Comparison of ENCODE assay signal across 12 cellular contexts in the genomic region with DNA sequence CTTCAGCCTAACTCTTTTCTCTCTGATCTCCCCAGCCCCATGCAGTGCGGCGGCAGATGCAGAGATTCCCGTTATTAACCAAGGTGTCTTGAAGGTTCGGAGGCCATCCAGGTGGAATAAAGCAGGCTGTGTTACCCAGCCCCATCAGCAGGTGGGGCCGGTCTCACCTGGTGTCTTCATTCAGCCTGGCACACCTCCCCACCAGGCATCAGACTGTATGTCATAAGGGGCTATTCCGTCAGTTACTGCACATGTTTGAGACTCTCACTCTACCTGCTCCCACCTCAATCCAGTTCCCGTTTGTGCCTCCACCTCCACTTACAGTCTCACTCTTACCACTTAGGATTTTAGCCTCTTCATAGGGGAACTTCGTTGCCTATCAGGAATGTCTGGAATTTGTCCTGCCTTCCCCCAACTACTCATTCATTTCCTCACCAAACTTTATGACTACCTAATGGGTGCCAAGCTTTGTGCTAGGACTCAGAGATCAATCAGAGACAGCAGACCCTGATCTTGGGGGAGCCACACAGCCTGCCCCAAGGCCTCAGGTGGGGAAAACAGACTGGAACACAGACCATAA.
DNase-seq lines count a peak whose midpoint lies in the region; ATAC-seq and TF ChIP-seq lines count a peak whose summit lies in the region.
"Had no signal": no experiment of that assay in that cellular context is flagged by ENCODE, and none has a peak within 500 bp of the region (broad histone marks: within the 10 kb centered on the region; RNA-seq: fewer than 3 reads in every experiment).

No MANE protein-coding gene starts in this region.

- H3K27ac ChIP-seq in stomach: no peak overlapping the region
- H3K27ac ChIP-seq: KMS-11 had no signal

- H3K4me1 ChIP-seq in stomach: peaks cover 5 to 9% (median 7%) of the 10 kb centered on the region in 4 donors
- H3K4me1 ChIP-seq: BE2C had no signal

- POLR2A ChIA-PET in activated CD8-positive, alpha-beta T cell treated with anti-CD3 and anti-CD28 coated beads for 36 hours (lab: Charles Lee): no interaction called here
- POLR2A ChIA-PET in activated CD8-positive, alpha-beta T cell treated with anti-CD3 and anti-CD28 coated beads, Interleukin-2, amount 10 ng/mL, durations not matched to agents 7 days and 5 days (lab: Charles Lee): no interaction called here

- peak; percentile 23 for TF ChIP-seq CTCF in activated CD8-positive, alpha-beta T cell treated with anti-CD3 and anti-CD28 coated beads for 36 hours (IDR thresholded peaks at IDR 0.05)
- TF ChIP-seq CTCF in stomach (IDR thresholded peaks at IDR 0.05) (peak in 5 of 7 experiments; percentile 46 to 77 (median 58)), nephron progenitor cell (IDR thresholded peaks at IDR 0.05) (no peak)

- WGBS in stomach, 5 donors: 50 to 70% (median 56%) methylated on average over 8 of the region's 8 CpGs

- no peak for ATAC-seq in activated CD8-positive, alpha-beta T cell treated with anti-CD3 and anti-CD28 coated beads for 36 hours
- ATAC-seq in activated CD8-positive, alpha-beta T cell treated with anti-CD3 and anti-CD28 coated beads, Interleukin-2, amount 10 ng/mL, durations not matched to agents 7 days and 5 days: no peak
- no peak for ATAC-seq in HG03520 (IDR thresholded peaks at IDR 0.05; ENCODE audit: unreplicated experiment)
- no peak for ATAC-seq in HG03457 (IDR thresholded peaks at IDR 0.05; ENCODE audit: unreplicated experiment)
- ATAC-seq: stimulated activated naive B cell treated with anti-CD40 and anti-IgM and Interleukin-4, amounts not matched to agents 10 μg/mL and 1 μg/mL and 100 μg/mL, for 72 hours had no signal

- CTCF ChIA-PET in activated CD8-positive, alpha-beta T cell treated with anti-CD3 and anti-CD28 coated beads for 36 hours (lab: Charles Lee): interaction anchor here (1.0 kb wide), 1 partner anchor 10 kb away, joined by 3 read pairs; no protein-coding TSS in a partner anchor
- CTCF ChIA-PET in activated CD8-positive, alpha-beta T cell treated with anti-CD3 and anti-CD28 coated beads, Interleukin-2, amount 10 ng/mL, durations not matched to agents 7 days and 5 days (lab: Charles Lee): interaction anchor here (1.0 kb wide), 1 partner anchor 176 kb away, joined by 5 read pairs; no protein-coding TSS in a partner anchor

- peak; percentile 29 for DNase-seq in activated CD8-positive, alpha-beta T cell treated with anti-CD3 and anti-CD28 coated beads for 36 hours
- no peak for DNase-seq in activated CD8-positive, alpha-beta T cell treated with anti-CD3 and anti-CD28 coated beads, Interleukin-2, amount 10 ng/mL, durations not matched to agents 7 days and 5 days
- peak; percentile 37 for DNase-seq in NCI-H2107 (lab: John Stamatoyannopoulos, UW)
- DNase-seq in germinal center (ENCODE audit: low spot score): peak; percentile 46
- peak; percentile 77 for DNase-seq in stomach
- no peak for DNase-seq in nephron progenitor cell
- DNase-seq: BE2C; effector memory CD4-positive, alpha-beta T cell; stimulated activated naive B cell treated with anti-CD40 and anti-IgM and Interleukin-4, amounts not matched to agents 10 μg/mL and 1 μg/mL and 100 μg/mL, for 72 hours had no signal

- H3K36me3 ChIP-seq in stomach: no peaks in the 10 kb centered on the region
- H3K36me3 ChIP-seq: BE2C had no signal

- no peak for TF ChIP-seq EP300 in stomach (IDR thresholded peaks at IDR 0.05)

- no peak overlapping the region for H3K4me3 ChIP-seq in stomach

- no peak for TF ChIP-seq POLR2A in stomach (IDR thresholded peaks at IDR 0.05)

- no peaks in the 10 kb centered on the region for H3K4me1 Mint-ChIP-seq in activated CD8-positive, alpha-beta T cell treated with anti-CD3 and anti-CD28 coated beads for 36 hours (ENCODE audit: low read depth)
- H3K4me1 Mint-ChIP-seq in activated CD8-positive, alpha-beta T cell treated with anti-CD3 and anti-CD28 coated beads, Interleukin-2, amount 10 ng/mL, durations not matched to agents 7 days and 5 days (ENCODE audit: low read depth): no peaks in the 10 kb centered on the region
- peaks cover 15% of the 10 kb centered on the region for H3K4me1 Mint-ChIP-seq in nephron progenitor cell

- H3K27me3 Mint-ChIP-seq in activated CD8-positive, alpha-beta T cell treated with anti-CD3 and anti-CD28 coated beads for 36 hours: no peaks in the 10 kb centered on the region
- H3K27me3 Mint-ChIP-seq in activated CD8-positive, alpha-beta T cell treated with anti-CD3 and anti-CD28 coated beads, Interleukin-2, amount 10 ng/mL, durations not matched to agents 7 days and 5 days (ENCODE audit: low read depth): no peaks in the 10 kb centered on the region
- H3K27me3 Mint-ChIP-seq in nephron progenitor cell (ENCODE audit: low read depth, poor library complexity): no peaks in the 10 kb centered on the region

- H3K4me3 Mint-ChIP-seq in activated CD8-positive, alpha-beta T cell treated with anti-CD3 and anti-CD28 coated beads for 36 hours: no peak overlapping the region
- no peak overlapping the region for H3K4me3 Mint-ChIP-seq in activated CD8-positive, alpha-beta T cell treated with anti-CD3 and anti-CD28 coated beads, Interleukin-2, amount 10 ng/mL, durations not matched to agents 7 days and 5 days
- no peak overlapping the region for H3K4me3 Mint-ChIP-seq in nephron progenitor cell
- H3K4me3 Mint-ChIP-seq: stimulated activated naive B cell treated with anti-CD40 and anti-IgM and Interleukin-4, amounts not matched to agents 10 μg/mL and 1 μg/mL and 100 μg/mL, for 72 hours had no signal

- H3K27me3 ChIP-seq in stomach: no peaks in the 10 kb centered on the region
- H3K27me3 ChIP-seq: BE2C had no signal

- H3K9me3 ChIP-seq in stomach: no peaks in the 10 kb centered on the region
- H3K9me3 ChIP-seq: BE2C had no signal

- no peak overlapping the region for H3K27ac Mint-ChIP-seq in activated CD8-positive, alpha-beta T cell treated with anti-CD3 and anti-CD28 coated beads for 36 hours
- no peak overlapping the region for H3K27ac Mint-ChIP-seq in activated CD8-positive, alpha-beta T cell treated with anti-CD3 and anti-CD28 coated beads, Interleukin-2, amount 10 ng/mL, durations not matched to agents 7 days and 5 days
- H3K27ac Mint-ChIP-seq in nephron progenitor cell: no peak overlapping the region
- H3K27ac Mint-ChIP-seq: stimulated activated naive B cell treated with anti-CD40 and anti-IgM and Interleukin-4, amounts not matched to agents 10 μg/mL and 1 μg/mL and 100 μg/mL, for 72 hours had no signal

- intact Hi-C loops in activated CD8-positive, alpha-beta T cell treated with anti-CD3 and anti-CD28 coated beads for 36 hours (cut with micrococcal nuclease): no loop called here
- intact Hi-C loops in stomach (cut with DNase I; ENCODE audit: low total_unique reads): loop anchor here (10.0 kb wide), 1 partner anchor 176 kb away; no protein-coding TSS in a partner anchor

- no peaks in the 10 kb centered on the region for H3K36me3 Mint-ChIP-seq in activated CD8-positive, alpha-beta T cell treated with anti-CD3 and anti-CD28 coated beads for 36 hours (ENCODE audit: low read depth)
- no peaks in the 10 kb centered on the region for H3K36me3 Mint-ChIP-seq in activated CD8-positive, alpha-beta T cell treated with anti-CD3 and anti-CD28 coated beads, Interleukin-2, amount 10 ng/mL, durations not matched to agents 7 days and 5 days (ENCODE audit: low read depth)
- H3K36me3 Mint-ChIP-seq in nephron progenitor cell (ENCODE audit: low read depth): peaks cover 15% of the 10 kb centered on the region
- H3K36me3 Mint-ChIP-seq: stimulated activated naive B cell treated with anti-CD40 and anti-IgM and Interleukin-4, amounts not matched to agents 10 μg/mL and 1 μg/mL and 100 μg/mL, for 72 hours had no signal

- H3K9me3 Mint-ChIP-seq in activated CD8-positive, alpha-beta T cell treated with anti-CD3 and anti-CD28 coated beads for 36 hours: no peaks in the 10 kb centered on the region
- no peaks in the 10 kb centered on the region for H3K9me3 Mint-ChIP-seq in activated CD8-positive, alpha-beta T cell treated with anti-CD3 and anti-CD28 coated beads, Interleukin-2, amount 10 ng/mL, durations not matched to agents 7 days and 5 days (ENCODE audit: insufficient read depth)
- H3K9me3 Mint-ChIP-seq in nephron progenitor cell: peaks cover 22% of the 10 kb centered on the region
- H3K9me3 Mint-ChIP-seq: stimulated activated naive B cell treated with anti-CD40 and anti-IgM and Interleukin-4, amounts not matched to agents 10 μg/mL and 1 μg/mL and 100 μg/mL, for 72 hours had no signal

Comparison
In these comparisons a context has a peak if more than half of its experiments do, and no peak if none do; other contexts are left out.
1. DNase-seq: peak in activated CD8-positive, alpha-beta T cell treated with anti-CD3 and anti-CD28 coated beads for 36 hours (single experiment), NCI-H2107 (single experiment), germinal center (single experiment) and stomach (single experiment); none in activated CD8-positive, alpha-beta T cell treated with anti-CD3 and anti-CD28 coated beads, Interleukin-2, amount 10 ng/mL, durations not matched to agents 7 days and 5 days (single experiment) and nephron progenitor cell (single experiment).